8 cellular contexts compared by ENCODE assay signal in genomic region chr19:48169585-48169973, GRCh38. TPM values are rescaled to one million over a fixed set of nuclear protein-coding genes. Genes with fewer than 3 reads are reported as not detected.
A peak's percentile ranks its signal among the peaks of the same experiment; 100 is the strongest.
DNase-seq lines count a peak whose midpoint lies in the region; FAIRE-seq and TF ChIP-seq lines count a peak whose summit lies in the region.

No MANE protein-coding gene starts in this region.

- H3K4me1 ChIP-seq in A673 (ENCODE audit: insufficient read depth, low read length, poor library complexity, severe bottlenecking) = peaks cover 20% of the 10 kb centered on the region
- H3K4me1 ChIP-seq in neural progenitor cell = peaks cover 4% of the 10 kb centered on the region
- peaks cover 13% of the 10 kb centered on the region for H3K4me1 ChIP-seq in stomach smooth muscle (ENCODE audit: control insufficient read depth, insufficient read depth, low read length)

- H3K9me3 Mint-ChIP-seq in IgD-negative memory B cell (no peaks in the 10 kb centered on the region), neural progenitor cell (no peaks in the 10 kb centered on the region)
- no peaks in the 10 kb centered on the region for H3K9me3 Mint-ChIP-seq in activated T-helper 2 cell treated with anti-CD3 and anti-CD28 coated beads, Interferon-gamma antibody, Interleukin-2, Interleukin-4, amounts not matched to agents 10 μg/mL and 5 μg/mL and 100 μg/mL, durations not matched to agents 14 hours and 24 hours and 36 hours

- H3K4me2 ChIP-seq in neural progenitor cell = peak overlapping the region; percentile 88

- POLR2A ChIA-PET in A673 (lab: Charles Lee; ENCODE audit: low non-redundant PET) = interaction anchor here (0.7 kb wide), 1 partner anchor 15 kb away, joined by 13 read pairs; no protein-coding TSS in a partner anchor

- no peaks in the 10 kb centered on the region for H3K36me3 Mint-ChIP-seq in IgD-negative memory B cell
- H3K36me3 Mint-ChIP-seq in activated T-helper 2 cell treated with anti-CD3 and anti-CD28 coated beads, Interferon-gamma antibody, Interleukin-2, Interleukin-4, amounts not matched to agents 10 μg/mL and 5 μg/mL and 100 μg/mL, durations not matched to agents 14 hours and 24 hours and 36 hours (ENCODE audit: low read depth) = peaks cover 29% of the 10 kb centered on the region
- H3K36me3 Mint-ChIP-seq in neural progenitor cell = peaks cover 12% of the 10 kb centered on the region

- peak overlapping the region; percentile 46 for H3K9ac ChIP-seq in neural progenitor cell
- H3K9ac ChIP-seq in stomach smooth muscle (ENCODE audit: low read length in 2 of 2) = no peak overlapping the region

- H4K20me1 ChIP-seq in neural progenitor cell (ENCODE audit: low read depth) = peaks cover 18% of the 10 kb centered on the region

- intact Hi-C loops in A673 (cut with micrococcal nuclease; ENCODE audit: unreplicated experiment) = no loop called here
- intact Hi-C loops in activated T-helper 2 cell treated with anti-CD3 and anti-CD28 coated beads, Interferon-gamma antibody, Interleukin-2, Interleukin-4, amounts not matched to agents 10 μg/mL and 5 μg/mL and 100 μg/mL, durations not matched to agents 14 hours and 24 hours and 36 hours (cut with micrococcal nuclease) = no loop called here

- no peaks in the 10 kb centered on the region for H3K27me3 ChIP-seq in A673 (replicated peaks; ENCODE audit: insufficient read depth, low read depth, low read length, poor library complexity)
- H3K27me3 ChIP-seq in neural progenitor cell = no peaks in the 10 kb centered on the region
- no peaks in the 10 kb centered on the region for H3K27me3 ChIP-seq in stomach smooth muscle (ENCODE audit: control insufficient read depth in 1 of 2, insufficient read depth in 2 of 2, low read length in 2 of 2)

- H2AFZ ChIP-seq in neural progenitor cell (replicated peaks) = peak overlapping the region; percentile 90

- H3K36me3 ChIP-seq in A673 (ENCODE audit: insufficient read depth, low read length, poor library complexity, severe bottlenecking) = peaks cover 20% of the 10 kb centered on the region
- no peaks in the 10 kb centered on the region for H3K36me3 ChIP-seq in neural progenitor cell
- peaks cover 8 to 13% of the 10 kb centered on the region in 2 donors for H3K36me3 ChIP-seq in stomach smooth muscle (ENCODE audit: control insufficient read depth in 2 of 2, insufficient read depth in 2 of 2, low read length in 2 of 2)

- peak; percentile 75 for FAIRE-seq in GM19239 (lab: Jason Lieb, UNC)

- peaks cover 14% of the 10 kb centered on the region for H3F3A ChIP-seq in neural progenitor cell (ENCODE audit: low read depth)

- peaks cover 60% of the 10 kb centered on the region for H3K79me2 ChIP-seq in neural progenitor cell (ENCODE audit: low read depth)

- H3K4me3 ChIP-seq in A673 (ENCODE audit: low read depth, low read length, poor library complexity, severe bottlenecking) = peak overlapping the region; percentile 100
- peak overlapping the region; percentile 87 for H3K4me3 ChIP-seq in fibroblast of pulmonary artery (replicated peaks; ENCODE audit: low read depth, low read length)
- H3K4me3 ChIP-seq in neural progenitor cell = peak overlapping the region; percentile 97
- peak overlapping the region; percentile 74 to 87 for H3K4me3 ChIP-seq in stomach smooth muscle (ENCODE audit: low read length in 2 of 2)

- H3K27ac ChIP-seq in A673 (ENCODE audit: low read depth, low read length, poor library complexity, severe bottlenecking) (peak overlapping the region; percentile 99), neural progenitor cell (no peak overlapping the region), stomach smooth muscle (ENCODE audit: low read length) (peak overlapping the region; percentile 71)

- H3K27me3 Mint-ChIP-seq in IgD-negative memory B cell = no peaks in the 10 kb centered on the region
- H3K27me3 Mint-ChIP-seq in activated T-helper 2 cell treated with anti-CD3 and anti-CD28 coated beads, Interferon-gamma antibody, Interleukin-2, Interleukin-4, amounts not matched to agents 10 μg/mL and 5 μg/mL and 100 μg/mL, durations not matched to agents 14 hours and 24 hours and 36 hours (ENCODE audit: low read depth) = no peaks in the 10 kb centered on the region
- H3K27me3 Mint-ChIP-seq in neural progenitor cell (ENCODE audit: insufficient read depth, low read depth) = peaks cover 2% of the 10 kb centered on the region

- DNase-seq in A673 (ENCODE audit: low spot score) (peak; percentile 75), GM19239 (ENCODE audit: insufficient read length, low spot score) (peak; percentile 60), RKO (ENCODE audit: low spot score) (peak; percentile 39), fibroblast of pulmonary artery (ENCODE audit: low read depth) (peak; percentile 71), neural progenitor cell (ENCODE audit: low spot score) (peak; percentile 87)
- DNase-seq in activated T-helper 2 cell treated with anti-CD3 and anti-CD28 coated beads, Interferon-gamma antibody, Interleukin-2, Interleukin-4, amounts not matched to agents 10 μg/mL and 5 μg/mL and 100 μg/mL, durations not matched to agents 14 hours and 24 hours and 36 hours (ENCODE audit: low spot score) = peak; percentile 80

- H3K4me3 Mint-ChIP-seq in IgD-negative memory B cell (peak overlapping the region; percentile 88 to 98 (median 97)), neural progenitor cell (peak overlapping the region; percentile 98)
- H3K4me3 Mint-ChIP-seq in activated T-helper 2 cell treated with anti-CD3 and anti-CD28 coated beads, Interferon-gamma antibody, Interleukin-2, Interleukin-4, amounts not matched to agents 10 μg/mL and 5 μg/mL and 100 μg/mL, durations not matched to agents 14 hours and 24 hours and 36 hours (ENCODE audit: low read depth) = peak overlapping the region; percentile 90

- no peak for TF ChIP-seq CTCF in A673 (conservative IDR thresholded peaks at IDR 0.05; ENCODE audit: low read depth, low read length)
- TF ChIP-seq CTCF in fibroblast of pulmonary artery (IDR thresholded peaks at IDR 0.05; ENCODE audit: low read length, missing control alignments) = no peak
- TF ChIP-seq CTCF in neural progenitor cell (IDR thresholded peaks at IDR 0.05) = no peak

- H3K9me3 ChIP-seq in A673 (ENCODE audit: low read depth, low read length, poor library complexity, severe bottlenecking) (no peaks in the 10 kb centered on the region), neural progenitor cell (ENCODE audit: low read depth) (no peaks in the 10 kb centered on the region), stomach smooth muscle (ENCODE audit: control insufficient read depth in 2 of 2, low read length in 2 of 2) (no peaks in the 10 kb centered on the region)

- no TSS peak for BruUV-seq in A673 (replicated peaks; lab: Mats Ljungman, UMichigan)

- CTCF ChIA-PET in A673 (lab: Charles Lee) = interaction anchor here (0.7 to 1.0 kb wide), 3 partner anchors 34 to 577 kb away, joined by 4 to 9 read pairs (median 6); partner anchors contain the start of gene IZUMO1

- H3K4me1 Mint-ChIP-seq in IgD-negative memory B cell (peaks cover 12 to 17% (median 16%) of the 10 kb centered on the region in 3 donors), neural progenitor cell (peaks cover 10% of the 10 kb centered on the region)
- peaks cover 25% of the 10 kb centered on the region for H3K4me1 Mint-ChIP-seq in activated T-helper 2 cell treated with anti-CD3 and anti-CD28 coated beads, Interferon-gamma antibody, Interleukin-2, Interleukin-4, amounts not matched to agents 10 μg/mL and 5 μg/mL and 100 μg/mL, durations not matched to agents 14 hours and 24 hours and 36 hours (ENCODE audit: low read depth)

- H3K27ac Mint-ChIP-seq in IgD-negative memory B cell (peak overlapping the region; percentile 84 to 99 (median 94)), neural progenitor cell (no peak overlapping the region)
- H3K27ac Mint-ChIP-seq in activated T-helper 2 cell treated with anti-CD3 and anti-CD28 coated beads, Interferon-gamma antibody, Interleukin-2, Interleukin-4, amounts not matched to agents 10 μg/mL and 5 μg/mL and 100 μg/mL, durations not matched to agents 14 hours and 24 hours and 36 hours = peak overlapping the region; percentile 93

RNA-seq across cellular contexts. Expression of gene LIG1, which starts 0.6 kb away (rescaled TPM):
- total RNA-seq in A673 (2021) (200 and 204 TPM in 2 replicates), neural progenitor cell (ENCODE audit: low replicate concordance) (40.0 and 88.9 TPM in 2 replicates)
- 30.1 TPM for polyA plus RNA-seq in IgD-negative memory B cell
- total RNA-seq in activated T-helper 2 cell treated with anti-CD3 and anti-CD28 coated beads, Interferon-gamma antibody, Interleukin-2, Interleukin-4, amounts not matched to agents 10 μg/mL and 5 μg/mL and 100 μg/mL, durations not matched to agents 14 hours and 24 hours and 36 hours = 119 and 125 TPM in 2 replicates

RNA-seq across cellular contexts. Expression of gene ZSWIM9, which starts 0.9 kb away (rescaled TPM):
- total RNA-seq in A673 (2021) (12.0 and 15.8 TPM in 2 replicates), neural progenitor cell (ENCODE audit: low replicate concordance) (0.36 and 4.2 TPM in 2 replicates)
- polyA plus RNA-seq in IgD-negative memory B cell = 2.4 TPM
- total RNA-seq in activated T-helper 2 cell treated with anti-CD3 and anti-CD28 coated beads, Interferon-gamma antibody, Interleukin-2, Interleukin-4, amounts not matched to agents 10 μg/mL and 5 μg/mL and 100 μg/mL, durations not matched to agents 14 hours and 24 hours and 36 hours = 9.2 and 9.7 TPM in 2 replicates

RNA-seq across cellular contexts. Expression of gene PLA2G4C, which starts 59.0 kb away (rescaled TPM):
- total RNA-seq in A673 (2021) = 4.8 and 8.2 TPM in 2 replicates
- polyA plus RNA-seq in IgD-negative memory B cell = 2.4 TPM
- total RNA-seq in activated T-helper 2 cell treated with anti-CD3 and anti-CD28 coated beads, Interferon-gamma antibody, Interleukin-2, Interleukin-4, amounts not matched to agents 10 μg/mL and 5 μg/mL and 100 μg/mL, durations not matched to agents 14 hours and 24 hours and 36 hours = 11.3 and 11.4 TPM in 2 replicates
- total RNA-seq in neural progenitor cell (ENCODE audit: low replicate concordance) = not detected in 2 replicates
